In the genomic region with DNA sequence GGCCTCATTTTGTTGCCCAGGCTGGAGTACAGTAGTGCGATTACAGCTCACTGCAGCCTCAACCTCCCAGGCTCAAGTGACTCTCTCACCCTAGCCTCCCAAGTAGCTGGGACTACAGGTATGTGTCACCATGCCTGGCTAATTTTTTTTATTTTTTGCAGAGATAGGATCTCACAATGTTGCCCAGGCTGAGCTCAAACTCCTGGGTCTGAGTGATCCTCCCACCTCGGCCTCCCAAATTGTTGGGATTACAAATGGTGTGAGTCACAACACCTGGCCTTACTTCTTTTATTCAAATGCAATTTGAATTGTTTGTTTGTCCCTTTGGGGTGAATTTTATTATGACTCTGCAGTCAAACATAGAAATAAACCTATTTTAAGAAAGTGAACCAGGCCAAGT, we compare ENCODE assay signal across 31 cellular contexts.
"Had no signal": no experiment of that assay in that cellular context is flagged by ENCODE, and none has a peak within 500 bp of the region (broad histone marks: within the 10 kb centered on the region; RNA-seq: fewer than 3 reads in every experiment).

No MANE protein-coding gene starts in this region.

- H3K36me3 ChIP-seq: brain microvascular endothelial cell, MG63, SJCRH30 had no signal

- ATAC-seq: activated CD4-positive, CD25-positive, alpha-beta regulatory T cell treated with anti-CD3 and anti-CD28 coated beads, Interleukin-2, amount 50 U/mL, for 24 hours; activated CD8-positive, alpha-beta memory T cell treated with anti-CD3 and anti-CD28 coated beads, Interleukin-2, amount 10 ng/mL, durations not matched to agents 7 days and 5 days; activated naive CD8-positive, alpha-beta T cell treated with anti-CD3 and anti-CD28 coated beads, Interleukin-2, amount 50 U/mL, for 24 hours; PC-3 had no signal

- DNase-seq: activated CD4-positive, alpha-beta memory T cell treated with anti-CD3 and anti-CD28 coated beads, Interleukin-2, amount 10 ng/mL, durations not matched to agents 7 days and 5 days; activated CD4-positive, alpha-beta T cell treated with anti-CD3 and anti-CD28 coated beads for 4 hours; activated CD4-positive, alpha-beta T cell treated with anti-CD3 and anti-CD28 coated beads, Interleukin-2, amount 50 U/mL, for 1 hour; activated CD8-positive, alpha-beta memory T cell treated with anti-CD3 and anti-CD28 coated beads for 24 hours; activated CD8-positive, alpha-beta memory T cell treated with anti-CD3 and anti-CD28 coated beads, Interleukin-2, amount 10 ng/mL, durations not matched to agents 7 days and 5 days; activated CD8-positive, alpha-beta memory T cell treated with anti-CD3 and anti-CD28 coated beads, Interleukin-2, amount 50 U/mL, for 48 hours; activated effector memory CD4-positive, alpha-beta T cell treated with Interleukin-2 at 50 U/mL for 16 hours; activated naive CD4-positive, alpha-beta T cell treated with anti-CD3 and anti-CD28 coated beads, Interleukin-2, amount 10 ng/mL, durations not matched to agents 7 days and 5 days; activated naive CD8-positive, alpha-beta T cell treated with anti-CD3 and anti-CD28 coated beads, Interleukin-2, amount 50 U/mL, for 24 hours; activated T-cell treated with anti-CD3 and anti-CD28 coated beads, Interleukin-2, amount 50 U/mL, for 48 hours; aorta; brain microvascular endothelial cell; IMR-90; Karpas-422; KBM-7; MG63; NCI-H1048; NCI-H1105 treated with DMSO at 0.1 percent for 48 hours; NCI-H1436; NCI-H1694; NCI-H1930; NCI-H510A; NCI-H526; NCI-H748 treated with DMSO at 0.1 percent for 48 hours; NK-92 treated with Interleukin-12 subunit alpha and Interleukin-12 subunit beta, amount 100 ng/mL, for 24 hours; PC-3; SHP77; SJCRH30; T1000 had no signal

- H3K4me1 ChIP-seq: SJCRH30 had no signal

- H3K27ac ChIP-seq: brain microvascular endothelial cell, SJCRH30, SK-N-MC had no signal

- H3K27me3 ChIP-seq: brain microvascular endothelial cell, MG63, SJCRH30 had no signal

- H3K9me3 ChIP-seq: MG63, SJCRH30 had no signal

- H3K4me3 ChIP-seq: MG63, SJCRH30, SK-N-MC had no signal
